9 cellular contexts compared by ENCODE assay signal in the genomic region with DNA sequence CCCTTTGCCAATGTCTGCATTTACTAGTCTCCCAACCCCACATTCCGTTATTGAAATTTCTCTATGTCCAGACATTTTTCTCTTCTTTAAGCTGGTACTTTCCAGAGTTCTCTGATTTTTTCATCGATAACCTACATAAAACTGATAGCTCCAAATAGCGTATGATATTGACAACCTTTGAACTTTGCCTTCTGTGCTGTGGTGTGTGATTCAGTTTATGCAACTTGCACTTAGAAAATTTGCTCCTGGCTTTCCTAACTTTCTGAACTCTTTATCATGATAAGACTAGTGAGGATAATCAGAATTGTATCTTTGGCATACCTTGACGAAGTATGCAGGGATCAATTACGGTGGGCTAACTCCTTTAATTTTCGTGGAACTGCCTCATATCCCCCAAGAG.
"Had no signal": no experiment of that assay in that cellular context is flagged by ENCODE, and none has a peak within 500 bp of the region (broad histone marks: within the 10 kb centered on the region; RNA-seq: fewer than 3 reads in every experiment).

No MANE protein-coding gene starts in this region.

- H3K27ac ChIP-seq: GM23248 had no signal

- FAIRE-seq: H54 had no signal

- H3K4me3 ChIP-seq: GM23248, HAP-1 had no signal

- H2AFZ ChIP-seq: GM23248 had no signal

- DNase-seq: GM23248, GOT3, H7, H9, HCEC 1CT, HFFc6 had no signal

- ATAC-seq: HCT116 had no signal

- H3K9ac ChIP-seq: GM23248 had no signal

- H3K27ac Mint-ChIP-seq: H9, HFFc6 had no signal

- H3K9me3 ChIP-seq: HAP-1 had no signal

- H3K36me3 ChIP-seq: HAP-1 had no signal

- H3K4me1 Mint-ChIP-seq: H9 had no signal

- H3K4me3 Mint-ChIP-seq: H9, HFFc6 had no signal
